ENCODE assay signal across 20 cellular contexts in the genomic region with DNA sequence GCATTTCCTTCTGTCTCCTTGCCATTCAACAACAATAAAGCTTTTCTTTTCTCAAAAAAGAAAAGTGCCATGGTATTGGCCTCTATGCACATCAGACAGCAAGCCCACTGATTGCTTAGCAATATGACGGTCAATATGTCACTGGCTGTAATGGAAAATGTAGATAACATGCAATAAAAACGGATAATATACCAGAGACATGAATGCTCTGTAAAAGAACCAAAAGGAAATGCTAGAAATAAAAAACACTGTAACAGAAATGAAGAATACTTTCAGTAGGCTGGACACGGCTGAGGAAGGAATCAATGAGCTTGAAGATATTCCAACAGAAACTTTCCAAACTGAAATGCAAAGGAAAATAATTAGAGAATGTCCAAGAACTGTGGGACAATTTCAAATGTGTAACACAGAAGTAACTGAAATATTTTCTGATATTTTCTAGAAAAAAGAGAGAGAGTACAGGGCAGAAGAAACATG.
"Had no signal": no experiment of that assay in that cellular context is flagged by ENCODE, and none has a peak within 500 bp of the region (broad histone marks: within the 10 kb centered on the region; RNA-seq: fewer than 3 reads in every experiment).

No MANE protein-coding gene starts in this region.

- H3K9me3 ChIP-seq: prostate gland, SJSA1, stomach, testis had no signal

- H3K27me3 ChIP-seq: SJSA1, stomach, testis had no signal

- ATAC-seq: activated T-cell treated with anti-CD3 and anti-CD28 coated beads, Interleukin-2, amount 50 U/mL, for 4 hours; naive thymus-derived CD4-positive, alpha-beta T cell; right cardiac atrium had no signal

- H3K4me3 ChIP-seq: lung, prostate gland, SJSA1, stomach, testis had no signal

- H3K4me3 Mint-ChIP-seq: activated naive CD8-positive, alpha-beta T cell treated with anti-CD3 and anti-CD28 coated beads, Interleukin-2, amount 10 ng/mL, durations not matched to agents 7 days and 5 days; activated T-cell treated with anti-CD3 and anti-CD28 coated beads, Interleukin-2, amount 50 U/mL, for 4 hours; T-helper 2 cell treated with Interferon-gamma antibody and Interleukin-4, amounts not matched to agents 5 μg/mL and 100 μg/mL, for 36 hours had no signal

- H3K4me1 ChIP-seq: prostate gland, testis had no signal

- H3K27me3 Mint-ChIP-seq: activated naive CD8-positive, alpha-beta T cell treated with anti-CD3 and anti-CD28 coated beads, Interleukin-2, amount 10 ng/mL, durations not matched to agents 7 days and 5 days; naive thymus-derived CD4-positive, alpha-beta T cell had no signal

- H3K27ac ChIP-seq: prostate gland, SJSA1, testis had no signal

- H3K27ac Mint-ChIP-seq: activated naive CD8-positive, alpha-beta T cell treated with anti-CD3 and anti-CD28 coated beads, Interleukin-2, amount 10 ng/mL, durations not matched to agents 7 days and 5 days had no signal

- DNase-seq: activated CD4-positive, alpha-beta T cell treated with anti-CD3 and anti-CD28 coated beads for 1 hour; activated CD4-positive, alpha-beta T cell treated with anti-CD3 and anti-CD28 coated beads, Interleukin-2, amount 50 U/mL, for 4 hours; activated gamma-delta T cell treated with Interleukin-2 at 50 U/mL for 16 hours; activated naive CD8-positive, alpha-beta T cell treated with anti-CD3 and anti-CD28 coated beads, Interleukin-2, amount 10 ng/mL, durations not matched to agents 7 days and 5 days; activated T-cell treated with anti-CD3 and anti-CD28 coated beads, Interleukin-2, amount 50 U/mL, for 4 hours; anterior cingulate cortex; dermis blood vessel endothelial cell; erythroblast; naive thymus-derived CD4-positive, alpha-beta T cell; nucleus accumbens; right cardiac atrium; small intestine; stimulated activated CD4-positive, alpha-beta T cell treated with anti-CD3 and anti-CD28 coated beads, Interleukin-4, amount 100 ng/mL, for 4 hours; stimulated activated CD8-positive, alpha-beta memory T cell treated with anti-CD3 and anti-CD28 coated beads, Interleukin-4, amount 100 ng/mL, for 48 hours; stomach; testis had no signal

- H3K36me3 ChIP-seq: prostate gland had no signal
